8 cellular contexts compared by ENCODE assay signal in the genomic region with DNA sequence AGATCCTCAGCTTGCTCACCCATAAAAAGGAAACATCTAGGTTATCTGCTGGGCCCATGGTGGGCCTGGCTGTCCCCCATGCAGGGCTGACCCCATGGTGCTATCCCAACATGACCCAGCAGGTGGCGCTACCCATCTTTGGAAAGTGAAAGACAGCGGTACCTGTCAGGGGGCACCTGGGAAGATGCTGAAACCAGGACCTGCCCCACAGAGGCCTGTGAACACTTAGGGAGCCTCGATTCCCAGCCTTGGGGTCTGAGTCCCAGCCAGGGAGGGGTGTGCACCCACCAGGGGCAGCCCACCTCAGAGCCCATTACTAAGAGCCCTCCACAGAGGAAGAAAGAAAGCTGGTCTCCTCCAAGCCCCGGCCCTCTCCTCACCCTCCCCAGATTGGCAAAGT. TPM values are rescaled to one million over a fixed set of nuclear protein-coding genes. Genes with fewer than 3 reads are reported as not detected.
DNase-seq lines count a peak whose midpoint lies in the region; ATAC-seq and TF ChIP-seq lines count a peak whose summit lies in the region.

No MANE protein-coding gene starts in this region.

- no peaks in the 10 kb centered on the region for H3K27me3 Mint-ChIP-seq in osteocyte (ENCODE audit: unreplicated experiment)

- H3K27me3 ChIP-seq in BE2C (no peaks in the 10 kb centered on the region), transverse colon (no peaks in the 10 kb centered on the region)

- H3K36me3 ChIP-seq in BE2C (peaks cover 91% of the 10 kb centered on the region), transverse colon (peaks cover 0 to 55% (median 21%) of the 10 kb centered on the region in 4 donors)

- ATAC-seq in GM19463 (IDR thresholded peaks at IDR 0.05; ENCODE audit: unreplicated experiment) (peak; percentile 38), GM21723 (IDR thresholded peaks at IDR 0.05; ENCODE audit: unreplicated experiment) (no peak)

- H3K9me3 Mint-ChIP-seq in osteocyte (ENCODE audit: unreplicated experiment): no peaks in the 10 kb centered on the region

- H3K4me3 ChIP-seq in BE2C (ENCODE audit: low read depth, low read length): no peak overlapping the region
- no peak overlapping the region for H3K4me3 ChIP-seq in fibroblast of mammary gland (ENCODE audit: control insufficient read depth, low read depth, low read length)
- H3K4me3 ChIP-seq in transverse colon: no peak overlapping the region

- TF ChIP-seq CTCF in BE2C (IDR thresholded peaks at IDR 0.05; ENCODE audit: low read depth, low read length) (peak; percentile 94), fibroblast of mammary gland (conservative IDR thresholded peaks at IDR 0.05; ENCODE audit: control insufficient read depth, insufficient read depth, low read depth, low read length) (peak; percentile 81), osteocyte (IDR thresholded peaks at IDR 0.05) (peak; percentile 91), transverse colon (IDR thresholded peaks at IDR 0.05) (peak; percentile 90 to 94 (median 91))

- H3K9me3 ChIP-seq in BE2C: no peaks in the 10 kb centered on the region
- H3K9me3 ChIP-seq in transverse colon: no peaks in the 10 kb centered on the region

- DNase-seq in BE2C (peak; percentile 82), NCI-H526 treated with DMSO at 0.1 percent for 48 hours (lab: John Stamatoyannopoulos, UW) (peak; percentile 24), activated T-cell treated with anti-CD3 and anti-CD28 coated beads for 4 hours (peak; percentile 88), fibroblast of mammary gland (ENCODE audit: low read depth) (peak; percentile 34), osteocyte (ENCODE audit: extremely low spot score, unreplicated experiment) (peak; percentile 91), transverse colon (peak; percentile 80)

- intact Hi-C loops in transverse colon (cut with DNase I; ENCODE audit: low total_unique reads): loop anchor here (2.0 kb wide), 1 partner anchor 74 kb away; no protein-coding TSS in a partner anchor

- no peak overlapping the region for H3K27ac ChIP-seq in transverse colon

- TF ChIP-seq POLR2A in transverse colon (IDR thresholded peaks at IDR 0.05): no peak

- 22% methylated on average over 4 of the region's 4 CpGs; no CpG with 5 or more reads in 1 of the 2 donors for WGBS in transverse colon (ENCODE audit: low coverage in 1 of 2), 2 donors

- no peak overlapping the region for H3K27ac Mint-ChIP-seq in osteocyte (ENCODE audit: unreplicated experiment)

- in situ Hi-C loops in transverse colon (cut with MboI; ENCODE audit: low pct_ligation_motif_present in 1 of 4, low pct_unique_long_range_greater_than_20kb in 1 of 4, low sequenced_read_pairs in 3 of 4): loop anchor here in 3 of 4 donors (5.0 kb wide), 2 partner anchors 66 to 76 kb away; no protein-coding TSS in a partner anchor

- no peak for TF ChIP-seq EP300 in transverse colon (IDR thresholded peaks at IDR 0.05; ENCODE audit: low read depth)

- H3K4me1 Mint-ChIP-seq in osteocyte (ENCODE audit: unreplicated experiment): no peaks in the 10 kb centered on the region

- H3K36me3 Mint-ChIP-seq in osteocyte (ENCODE audit: unreplicated experiment): peaks cover 31% of the 10 kb centered on the region

- H3K4me1 ChIP-seq in BE2C: no peaks in the 10 kb centered on the region
- H3K4me1 ChIP-seq in transverse colon: peaks cover 0 to 18% (median 6%) of the 10 kb centered on the region in 4 donors

- no peak overlapping the region for H3K4me3 Mint-ChIP-seq in osteocyte (ENCODE audit: unreplicated experiment)

RNA-seq across cellular contexts. Expression of a gene that starts 46.6 kb away (rescaled TPM):
- 17.6 TPM for polyA plus RNA-seq in BE2C (2012; ENCODE audit: insufficient read depth, insufficient read length, low read depth)
- total RNA-seq in osteocyte (6.4 and 7.4 TPM in 2 replicates), transverse colon (10 to 100 TPM in 2 of 4 donors, 1 to 10 TPM in 2; 6.2 to 12.2 (median 10.1) TPM)

RNA-seq across cellular contexts. Expression of a gene that starts 48.1 kb away (rescaled TPM):
- polyA plus RNA-seq in BE2C (2012; ENCODE audit: insufficient read depth, insufficient read length, low read depth): 49.5 TPM
- total RNA-seq in osteocyte: 34.8 and 35.4 TPM in 2 replicates
- total RNA-seq in transverse colon: 10 to 100 TPM; 15.7 to 29.3 (median 19.7) TPM

Comparison
In these comparisons a context has a peak if more than half of its experiments do, and no peak if none do; other contexts are left out.
1. DNase-seq: peak in every context shown above with its lines; median percentile 91 in osteocyte; 88 in activated T-cell treated with anti-CD3 and anti-CD28 coated beads for 4 hours; 82 in BE2C; 80 in transverse colon; 34 in fibroblast of mammary gland; 24 in NCI-H526 treated with DMSO at 0.1 percent for 48 hours.